Comparison of ENCODE assay signal across 9 cellular contexts in genomic region chr3:184567924-184568590, GRCh38. TPM values are rescaled to one million over a fixed set of nuclear protein-coding genes. Genes with fewer than 3 reads are reported as not detected.
DNase-seq lines count a peak whose midpoint lies in the region; ATAC-seq and TF ChIP-seq lines count a peak whose summit lies in the region.
"Had no signal": no experiment of that assay in that cellular context is flagged by ENCODE, and none has a peak within 500 bp of the region (broad histone marks: within the 10 kb centered on the region; RNA-seq: fewer than 3 reads in every experiment).

No MANE protein-coding gene starts in this region.

- H3K27me3 ChIP-seq in body of pancreas (no peaks in the 10 kb centered on the region), layer of hippocampus (ENCODE audit: control insufficient read depth, insufficient read depth, low read length) (no peaks in the 10 kb centered on the region), stomach smooth muscle (ENCODE audit: control insufficient read depth in 1 of 2, insufficient read depth in 2 of 2, low read length in 2 of 2) (no peaks in the 10 kb centered on the region)

- peak; percentile 33 for DNase-seq in DMS 273 (lab: John Stamatoyannopoulos, UW; ENCODE audit: unreplicated experiment)
- DNase-seq in DMS 273 treated with DMSO at 0.1 percent for 48 hours (lab: John Stamatoyannopoulos, UW), result no peak
- peak in 2 of 4 donors; percentile 65 to 71 for DNase-seq in body of pancreas
- no peak for DNase-seq in DMS153 treated with DMSO at 0.1 percent for 48 hours (lab: John Stamatoyannopoulos, UW; ENCODE audit: unreplicated experiment)
- DNase-seq in NCI-H2107 (lab: John Stamatoyannopoulos, UW), result no peak
- DNase-seq: 8988T had no signal

- 53 to 55% methylated on average over 16 to 17 of the region's 17 CpGs for WGBS in body of pancreas, 2 donors

- ATAC-seq in body of pancreas (no peak), HG03175 (IDR thresholded peaks at IDR 0.05; ENCODE audit: unreplicated experiment) (no peak)

- no peaks in the 10 kb centered on the region for H3K9me3 ChIP-seq in body of pancreas
- no peaks in the 10 kb centered on the region for H3K9me3 ChIP-seq in stomach smooth muscle (ENCODE audit: control insufficient read depth in 2 of 2, low read length in 2 of 2)

- H3K9ac ChIP-seq in stomach smooth muscle (ENCODE audit: low read length in 2 of 2), result peak overlapping the region; percentile 21 to 40

- intact Hi-C loops in body of pancreas (cut with DNase I), result no loop called here

- TF ChIP-seq CTCF in body of pancreas (IDR thresholded peaks at IDR 0.05), result no peak

- H3K4me1 ChIP-seq in body of pancreas (peaks cover 63% of the 10 kb centered on the region), stomach smooth muscle (ENCODE audit: control insufficient read depth, insufficient read depth, low read length) (peaks cover 71% of the 10 kb centered on the region)

- peak overlapping the region in 1 of 2 donors; percentile 30 for H3K4me3 ChIP-seq in body of pancreas
- H3K4me3 ChIP-seq in stomach smooth muscle (ENCODE audit: low read length in 2 of 2), result peak overlapping the region; percentile 47 to 75

- H3K27ac ChIP-seq in body of pancreas (peak overlapping the region; percentile 41 to 90 (median 84)), layer of hippocampus (ENCODE audit: low read depth, low read length) (peak overlapping the region; percentile 53), stomach smooth muscle (ENCODE audit: low read length) (peak overlapping the region; percentile 66)

- peaks cover 0 to under 1% of the 10 kb centered on the region in 2 donors for H3K36me3 ChIP-seq in body of pancreas (replicated peaks in 1 of 2; ENCODE audit: insufficient read depth in 1 of 2, low read depth in 2 of 2)
- peaks cover 5 to 9% of the 10 kb centered on the region in 2 donors for H3K36me3 ChIP-seq in stomach smooth muscle (ENCODE audit: control insufficient read depth in 2 of 2, insufficient read depth in 2 of 2, low read length in 2 of 2)

- TF ChIP-seq POLR2A in body of pancreas (IDR thresholded peaks at IDR 0.05), result no peak

RNA-seq across cellular contexts. Expression of gene EPHB3, which starts 6.5 kb away (rescaled TPM):
- 10 to 100 TPM in 1 of 2 donors, 1 to 10 TPM in 1; 7.9 to 10.1 TPM for total RNA-seq in body of pancreas
